ENCODE assay signal across 8 cellular contexts in the genomic region with DNA sequence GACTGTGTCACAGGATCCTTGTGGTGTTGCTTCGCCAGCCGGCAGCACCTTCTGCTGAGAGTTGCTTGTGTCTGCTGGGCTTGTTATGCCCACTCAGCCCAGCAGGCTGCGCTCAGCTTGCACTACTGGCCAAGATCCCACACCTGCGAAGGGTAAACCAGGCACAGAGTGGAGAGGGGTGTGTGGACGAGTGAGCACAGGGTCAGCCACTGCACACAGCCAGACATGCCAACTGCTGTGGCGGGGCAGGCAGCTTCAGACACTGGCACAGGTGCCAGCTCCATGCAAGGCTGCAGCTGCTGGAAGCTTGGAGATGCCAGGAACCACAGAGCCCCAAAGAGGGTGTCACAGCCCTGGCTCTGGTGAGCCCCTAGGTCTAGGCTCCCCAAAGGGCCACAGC.
DNase-seq lines count a peak whose midpoint lies in the region; ATAC-seq, FAIRE-seq and TF ChIP-seq lines count a peak whose summit lies in the region.

No MANE protein-coding gene starts in this region.

- no peaks in the 10 kb centered on the region for H3K27me3 Mint-ChIP-seq in natural killer cell (ENCODE audit: low read depth in 2 of 2)
- no peaks in the 10 kb centered on the region for H3K27me3 Mint-ChIP-seq in T-helper 2 cell treated with Interferon-gamma antibody and Interleukin-4, amounts not matched to agents 5 μg/mL and 100 μg/mL, for 36 hours (ENCODE audit: low read depth)

- H3K4me3 ChIP-seq in right atrium auricular region: no peak overlapping the region
- no peak overlapping the region for H3K4me3 ChIP-seq in keratinocyte (ENCODE audit: control insufficient read depth in 2 of 3, extremely low read depth in 1 of 3, insufficient read depth in 2 of 3, low read depth in 1 of 3, low read length in 3 of 3)

- peak; percentile 17 for DNase-seq in left cardiac atrium
- no peak for DNase-seq in right atrium auricular region (ENCODE audit: low spot score)
- DNase-seq in SK-MEL-5 (ENCODE audit: low read depth, low spot score): peak; percentile 65
- DNase-seq in keratinocyte (ENCODE audit: low read depth, low spot score): no peak
- no peak for DNase-seq in natural killer cell
- DNase-seq in NCI-H128 (lab: John Stamatoyannopoulos, UW; ENCODE audit: unreplicated experiment): no peak
- no peak for DNase-seq in dermis blood vessel endothelial cell
- DNase-seq in T-helper 2 cell treated with Interferon-gamma antibody and Interleukin-4, amounts not matched to agents 5 μg/mL and 100 μg/mL, for 36 hours (ENCODE audit: low spot score): no peak

- H3K36me3 ChIP-seq in right atrium auricular region: no peaks in the 10 kb centered on the region
- H3K36me3 ChIP-seq in keratinocyte (ENCODE audit: control insufficient read depth in 2 of 2, extremely low read depth in 1 of 2, insufficient read depth in 2 of 2, low read length in 2 of 2): no peaks in the 10 kb centered on the region

- no peak for FAIRE-seq in keratinocyte (lab: Jason Lieb, UNC)

- no peaks in the 10 kb centered on the region for H4K20me1 ChIP-seq in keratinocyte (ENCODE audit: control insufficient read depth, extremely low read depth, insufficient read depth, low read length)

- H2AFZ ChIP-seq in keratinocyte (ENCODE audit: control insufficient read depth, low read length): no peak overlapping the region

- no peak overlapping the region for H3K9ac ChIP-seq in keratinocyte (ENCODE audit: control insufficient read depth, extremely low read depth, insufficient read depth, low read length)

- dilution Hi-C loops in keratinocyte (cut with MboI; ENCODE audit: extremely low pct_ligation_motif_present, low sequenced_read_pairs): no loop called here

- H3K27ac ChIP-seq in right atrium auricular region (no peak overlapping the region), keratinocyte (ENCODE audit: control insufficient read depth, insufficient read depth, low read length) (no peak overlapping the region)

- H3K36me3 Mint-ChIP-seq in natural killer cell: no peaks in the 10 kb centered on the region
- H3K36me3 Mint-ChIP-seq in T-helper 2 cell treated with Interferon-gamma antibody and Interleukin-4, amounts not matched to agents 5 μg/mL and 100 μg/mL, for 36 hours (ENCODE audit: low read depth): no peaks in the 10 kb centered on the region

- H3K9me3 Mint-ChIP-seq in natural killer cell: no peaks in the 10 kb centered on the region
- H3K9me3 Mint-ChIP-seq in T-helper 2 cell treated with Interferon-gamma antibody and Interleukin-4, amounts not matched to agents 5 μg/mL and 100 μg/mL, for 36 hours: no peaks in the 10 kb centered on the region

- ATAC-seq in left cardiac atrium (peak in 1 of 2 donors; percentile 6), natural killer cell (no peak)

- H3K4me3 Mint-ChIP-seq in natural killer cell: no peak overlapping the region
- no peak overlapping the region for H3K4me3 Mint-ChIP-seq in T-helper 2 cell treated with Interferon-gamma antibody and Interleukin-4, amounts not matched to agents 5 μg/mL and 100 μg/mL, for 36 hours

- H3K27me3 ChIP-seq in right atrium auricular region (no peaks in the 10 kb centered on the region), keratinocyte (ENCODE audit: control insufficient read depth, extremely low read depth, insufficient read depth, low read length) (no peaks in the 10 kb centered on the region)

- H3K4me2 ChIP-seq in keratinocyte (ENCODE audit: control insufficient read depth, extremely low read depth, insufficient read depth, low read depth, low read length): no peak overlapping the region

- H3K4me1 ChIP-seq in right atrium auricular region (peaks cover 0 to 14% of the 10 kb centered on the region in 2 donors), keratinocyte (ENCODE audit: control insufficient read depth, extremely low read depth, insufficient read depth, low read length) (no peaks in the 10 kb centered on the region)

- no peaks in the 10 kb centered on the region for H3K9me3 ChIP-seq in right atrium auricular region
- H3K9me3 ChIP-seq in keratinocyte (ENCODE audit: control insufficient read depth, low read depth, low read length): peaks cover 2% of the 10 kb centered on the region

- H3K27ac Mint-ChIP-seq in natural killer cell: no peak overlapping the region
- H3K27ac Mint-ChIP-seq in T-helper 2 cell treated with Interferon-gamma antibody and Interleukin-4, amounts not matched to agents 5 μg/mL and 100 μg/mL, for 36 hours: no peak overlapping the region

- no peaks in the 10 kb centered on the region for H3K4me1 Mint-ChIP-seq in natural killer cell
- no peaks in the 10 kb centered on the region for H3K4me1 Mint-ChIP-seq in T-helper 2 cell treated with Interferon-gamma antibody and Interleukin-4, amounts not matched to agents 5 μg/mL and 100 μg/mL, for 36 hours (ENCODE audit: low read depth)

- no peak for TF ChIP-seq CTCF in right atrium auricular region (IDR thresholded peaks at IDR 0.05)
- TF ChIP-seq CTCF in keratinocyte (optimal IDR thresholded peaks at IDR 0.05 in 1 of 3, IDR thresholded peaks at IDR 0.05 in 1 of 3, conservative IDR thresholded peaks at IDR 0.05 in 1 of 3; ENCODE audit: extremely low read depth in 1 of 3, insufficient read depth in 2 of 3, low read length in 3 of 3): peak in 2 of 3 experiments; percentile 33 to 44
- no peak for TF ChIP-seq CTCF in natural killer cell (IDR thresholded peaks at IDR 0.05)

- no peaks in the 10 kb centered on the region for H3K79me2 ChIP-seq in keratinocyte (ENCODE audit: control insufficient read depth, insufficient read depth, low read length)

- in situ Hi-C loops in SK-MEL-5 (cut with HindIII; ENCODE audit: low pct_unique_long_range_greater_than_20kb, low sequenced_read_pairs): no loop called here

- H3K9me1 ChIP-seq in keratinocyte (ENCODE audit: control insufficient read depth, extremely low read depth, insufficient read depth, low read length): no peaks in the 10 kb centered on the region

- intact Hi-C loops in left cardiac atrium (cut with DNase I): no loop called here
- intact Hi-C loops in natural killer cell (cut with micrococcal nuclease): no loop called here

Comparison
In these comparisons a context has a peak if more than half of its experiments do, and no peak if none do; other contexts are left out.
1. DNase-seq: peak in left cardiac atrium (single experiment) and SK-MEL-5 (single experiment); none in right atrium auricular region (single experiment), keratinocyte (single experiment), natural killer cell (single experiment), NCI-H128 (single experiment), dermis blood vessel endothelial cell (single experiment) and T-helper 2 cell treated with Interferon-gamma antibody and Interleukin-4, amounts not matched to agents 5 μg/mL and 100 μg/mL, for 36 hours (single experiment).
2. CTCF ChIP-seq: peak in keratinocyte (2 of 3); none in right atrium auricular region (0 of 2) and natural killer cell (single experiment).